10 cellular contexts compared by ENCODE assay signal in the genomic region with DNA sequence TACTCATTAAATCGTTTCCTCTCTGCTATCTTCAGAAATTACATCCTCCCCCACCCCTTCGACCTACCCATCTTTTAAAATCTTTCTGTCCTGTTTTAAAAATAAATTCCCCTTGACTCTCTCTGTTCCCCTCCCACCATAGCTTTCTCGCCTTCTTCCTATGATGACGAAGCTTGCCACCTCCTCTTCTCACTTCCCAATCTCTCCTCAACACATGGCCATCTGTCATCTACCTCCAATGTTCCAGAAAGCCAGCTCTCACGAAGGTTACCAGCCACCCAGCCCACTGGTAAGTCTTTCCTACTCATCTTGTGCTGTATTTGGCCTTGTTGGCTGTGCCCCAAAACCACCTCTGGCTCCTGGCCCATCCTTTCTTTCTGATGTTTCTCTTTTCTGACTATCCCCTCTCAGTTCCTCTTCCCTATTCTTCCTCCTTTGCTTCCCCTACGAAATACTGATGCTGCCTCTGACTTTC.
DNase-seq lines count a peak whose midpoint lies in the region; ATAC-seq, FAIRE-seq and TF ChIP-seq lines count a peak whose summit lies in the region.
"Had no signal": no experiment of that assay in that cellular context is flagged by ENCODE, and none has a peak within 500 bp of the region (broad histone marks: within the 10 kb centered on the region; RNA-seq: fewer than 3 reads in every experiment).

No MANE protein-coding gene starts in this region.

- H3K79me2 ChIP-seq in astrocyte (ENCODE audit: insufficient read depth, low read length) = no peaks in the 10 kb centered on the region

- TF ChIP-seq CTCF in left ventricle myocardium inferior (IDR thresholded peaks at IDR 0.05; ENCODE audit: borderline replicate concordance) = no peak
- TF ChIP-seq CTCF in right atrium auricular region (IDR thresholded peaks at IDR 0.05) = no peak
- TF ChIP-seq CTCF in astrocyte (IDR thresholded peaks at IDR 0.05; ENCODE audit: insufficient read depth, low read depth, low read length) = no peak

- H3K4me1 ChIP-seq in left ventricle myocardium inferior = peaks cover 16% of the 10 kb centered on the region
- H3K4me1 ChIP-seq in right atrium auricular region = peaks cover 0 to 10% of the 10 kb centered on the region in 2 donors
- H3K4me1 ChIP-seq in astrocyte (ENCODE audit: insufficient read depth, low read length) = peaks cover 8% of the 10 kb centered on the region

- H3K36me3 ChIP-seq in left ventricle myocardium inferior (no peaks in the 10 kb centered on the region), right atrium auricular region (no peaks in the 10 kb centered on the region), astrocyte (ENCODE audit: insufficient read depth, low read length) (no peaks in the 10 kb centered on the region)

- DNase-seq in left ventricle myocardium inferior = peak; percentile 41
- DNase-seq in right atrium auricular region (ENCODE audit: low spot score) = no peak
- DNase-seq in astrocyte (ENCODE audit: low read depth) = peak; percentile 57
- DNase-seq in NCI-H345 treated with DMSO at 0.1 percent for 48 hours (lab: John Stamatoyannopoulos, UW; ENCODE audit: unreplicated experiment) = no peak
- no peak for DNase-seq in NCI-H526 (lab: John Stamatoyannopoulos, UW)
- no peak for DNase-seq in NCI-H1417 (lab: John Stamatoyannopoulos, UW)
- DNase-seq: stimulated activated CD4-positive, alpha-beta T cell treated with anti-CD3 and anti-CD28 coated beads, Interleukin-1b, Interleukin-23, amount 100 ng/mL, for 48 hours had no signal

- H3K9ac ChIP-seq in astrocyte (ENCODE audit: low read length) = no peak overlapping the region

- no peaks in the 10 kb centered on the region for H3K36me3 Mint-ChIP-seq in astrocyte (ENCODE audit: low read depth, unreplicated experiment)
- H3K36me3 Mint-ChIP-seq: memory B cell had no signal

- H3K27ac ChIP-seq in left ventricle myocardium inferior (replicated peaks) (no peak overlapping the region), right atrium auricular region (no peak overlapping the region), astrocyte (ENCODE audit: low read depth, low read length) (no peak overlapping the region)

- H3K4me1 Mint-ChIP-seq in astrocyte (ENCODE audit: low read depth, unreplicated experiment) = peaks cover 14% of the 10 kb centered on the region
- H3K4me1 Mint-ChIP-seq: memory B cell had no signal

- H3K27me3 Mint-ChIP-seq in astrocyte (ENCODE audit: low read depth, unreplicated experiment) = no peaks in the 10 kb centered on the region

- intact Hi-C loops in left ventricle myocardium inferior (cut with micrococcal nuclease) = no loop called here

- no peaks in the 10 kb centered on the region for H4K20me1 ChIP-seq in astrocyte (ENCODE audit: insufficient read depth, low read length)

- H3K4me3 ChIP-seq in left ventricle myocardium inferior = no peak overlapping the region
- no peak overlapping the region for H3K4me3 ChIP-seq in right atrium auricular region
- no peak overlapping the region for H3K4me3 ChIP-seq in astrocyte (ENCODE audit: insufficient read depth, low read depth, low read length)

- H3K4me3 Mint-ChIP-seq in astrocyte (ENCODE audit: unreplicated experiment) = no peak overlapping the region
- H3K4me3 Mint-ChIP-seq: memory B cell had no signal

- H3K27me3 ChIP-seq in left ventricle myocardium inferior (ENCODE audit: low read depth) = peaks cover 4% of the 10 kb centered on the region
- H3K27me3 ChIP-seq in right atrium auricular region = no peaks in the 10 kb centered on the region
- H3K27me3 ChIP-seq in astrocyte (ENCODE audit: insufficient read depth, low read length) = no peaks in the 10 kb centered on the region

- ATAC-seq in HG03378 (IDR thresholded peaks at IDR 0.05; ENCODE audit: unreplicated experiment) = peak; percentile 56
- ATAC-seq in GM19467 (IDR thresholded peaks at IDR 0.05; ENCODE audit: unreplicated experiment) = no peak

- FAIRE-seq in astrocyte (lab: Jason Lieb, UNC) = no peak

- no peaks in the 10 kb centered on the region for H3K9me3 Mint-ChIP-seq in astrocyte (ENCODE audit: unreplicated experiment)
- H3K9me3 Mint-ChIP-seq: memory B cell had no signal

- H3K9me3 ChIP-seq in left ventricle myocardium inferior (replicated peaks) (no peaks in the 10 kb centered on the region), right atrium auricular region (no peaks in the 10 kb centered on the region), astrocyte (ENCODE audit: insufficient read depth, low read depth, low read length) (no peaks in the 10 kb centered on the region)

- H3K27ac Mint-ChIP-seq in astrocyte (ENCODE audit: unreplicated experiment) = no peak overlapping the region
- H3K27ac Mint-ChIP-seq: memory B cell had no signal

- no peak overlapping the region for H2AFZ ChIP-seq in astrocyte (ENCODE audit: low read depth, low read length)

- H3K4me2 ChIP-seq in astrocyte (ENCODE audit: low read length) = no peak overlapping the region

Comparison
In these comparisons a context has a peak if more than half of its experiments do, and no peak if none do; other contexts are left out.
1. DNase-seq: peak in left ventricle myocardium inferior (single experiment) and astrocyte (single experiment); none in right atrium auricular region (single experiment), NCI-H345 treated with DMSO at 0.1 percent for 48 hours (single experiment), NCI-H526 (0 of 2) and NCI-H1417 (0 of 3).